In the genomic region with DNA sequence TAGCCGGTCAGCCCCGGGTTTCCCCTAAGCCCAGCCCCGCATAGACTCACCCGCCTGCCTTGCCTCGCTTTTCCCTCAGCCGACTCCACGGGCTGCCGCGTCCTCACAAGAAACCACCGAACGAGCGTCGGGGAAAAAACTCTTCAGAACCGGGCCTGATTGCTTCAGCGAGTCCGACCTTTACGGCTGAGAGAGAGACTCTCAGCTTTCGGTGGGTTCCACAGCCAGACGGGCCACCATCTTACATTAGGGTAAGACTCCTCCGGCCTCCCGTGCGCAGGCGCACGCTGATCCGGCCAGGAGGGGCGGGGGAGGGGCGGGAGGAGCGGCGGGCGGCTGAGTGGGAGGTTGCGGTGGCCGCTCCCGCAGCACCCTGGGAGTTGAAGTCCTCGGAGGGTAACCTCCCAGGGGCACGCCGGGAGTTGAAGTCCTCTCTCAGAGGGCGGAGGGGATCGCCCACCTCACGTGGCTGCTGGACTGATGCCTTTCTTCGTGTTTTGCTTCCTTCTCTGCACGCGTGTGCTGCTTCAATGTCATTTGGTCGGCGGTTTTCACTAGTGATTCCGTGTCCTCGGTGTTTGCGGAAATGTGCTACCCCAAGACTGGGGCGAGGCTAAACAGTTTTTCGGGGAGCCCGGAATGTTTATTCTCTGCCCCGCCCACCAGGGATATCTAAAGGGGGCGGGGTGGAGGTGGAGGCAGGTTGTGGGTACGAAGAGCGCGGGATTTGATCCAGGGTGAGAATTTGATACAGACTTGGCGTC, we compare ENCODE assay signal across 8 cellular contexts. TPM values are rescaled to one million over a fixed set of nuclear protein-coding genes. Genes with fewer than 3 reads are reported as not detected.
DNase-seq lines count a peak whose midpoint lies in the region; ATAC-seq and TF ChIP-seq lines count a peak whose summit lies in the region.

A gene with protein sequence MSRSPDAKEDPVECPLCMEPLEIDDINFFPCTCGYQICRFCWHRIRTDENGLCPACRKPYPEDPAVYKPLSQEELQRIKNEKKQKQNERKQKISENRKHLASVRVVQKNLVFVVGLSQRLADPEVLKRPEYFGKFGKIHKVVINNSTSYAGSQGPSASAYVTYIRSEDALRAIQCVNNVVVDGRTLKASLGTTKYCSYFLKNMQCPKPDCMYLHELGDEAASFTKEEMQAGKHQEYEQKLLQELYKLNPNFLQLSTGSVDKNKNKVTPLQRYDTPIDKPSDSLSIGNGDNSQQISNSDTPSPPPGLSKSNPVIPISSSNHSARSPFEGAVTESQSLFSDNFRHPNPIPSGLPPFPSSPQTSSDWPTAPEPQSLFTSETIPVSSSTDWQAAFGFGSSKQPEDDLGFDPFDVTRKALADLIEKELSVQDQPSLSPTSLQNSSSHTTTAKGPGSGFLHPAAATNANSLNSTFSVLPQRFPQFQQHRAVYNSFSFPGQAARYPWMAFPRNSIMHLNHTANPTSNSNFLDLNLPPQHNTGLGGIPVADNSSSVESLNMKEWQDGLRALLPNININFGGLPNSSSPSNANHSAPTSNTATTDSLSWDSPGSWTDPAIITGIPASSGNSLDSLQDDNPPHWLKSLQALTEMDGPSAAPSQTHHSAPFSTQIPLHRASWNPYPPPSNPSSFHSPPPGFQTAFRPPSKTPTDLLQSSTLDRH (minus strand): TSS at position 264 of the 764 bp plus-strand sequence. CDS start 71,771 bp downstream, outside the sequence.

- no peak for TF ChIP-seq POLR2A in lower leg skin (IDR thresholded peaks at IDR 0.05)

- H3K9ac ChIP-seq in duodenal mucosa (ENCODE audit: low read depth in 1 of 2, low read length in 2 of 2): peak within 1 kb of the TSS; percentile 67 to 82

- POLR2A ChIA-PET in CD8-positive, alpha-beta memory T cell (lab: Charles Lee): interaction anchor here (0.6 to 1.0 kb wide), 2 partner anchors 11 to 49 kb away, joined by 3 to 4 read pairs; no protein-coding TSS in a partner anchor
- POLR2A ChIA-PET in activated CD4-positive, alpha-beta memory T cell treated with anti-CD3 and anti-CD28 coated beads for 36 hours (lab: Charles Lee): interaction anchor here (0.5 to 1.0 kb wide), 3 partner anchors 31 to 49 kb away, joined by 3 to 4 read pairs (median 3); partner anchors contain the start of gene NUP205

- TF ChIP-seq CTCF in HL-60 (IDR thresholded peaks at IDR 0.05; ENCODE audit: insufficient read depth, low read length): no peak
- TF ChIP-seq CTCF in lower leg skin (IDR thresholded peaks at IDR 0.05): no peak

- no peaks in the 10 kb centered on the region for H3K27me3 Mint-ChIP-seq in CD8-positive, alpha-beta memory T cell
- no peaks in the 10 kb centered on the region for H3K27me3 Mint-ChIP-seq in activated CD4-positive, alpha-beta memory T cell treated with anti-CD3 and anti-CD28 coated beads for 36 hours

- intact Hi-C loops in activated CD4-positive, alpha-beta memory T cell treated with anti-CD3 and anti-CD28 coated beads for 36 hours (cut with micrococcal nuclease): loop anchor here (1.0 to 5.0 kb wide), 9 partner anchors 10 to 471 kb away; partner anchors contain the start of genes CYREN, MTPN, NUP205 and STMP1
- intact Hi-C loops in lower leg skin (cut with DNase I; ENCODE audit: low total_unique reads): no loop called here

- H3K27me3 ChIP-seq in CD8-positive, alpha-beta memory T cell (ENCODE audit: insufficient read depth, low read length, poor library complexity, severe bottlenecking): no peaks in the 10 kb centered on the region
- H3K27me3 ChIP-seq in HL-60 (ENCODE audit: insufficient read depth, poor library complexity, severe bottlenecking): no peaks in the 10 kb centered on the region
- H3K27me3 ChIP-seq in duodenal mucosa (ENCODE audit: control insufficient read depth in 1 of 2, insufficient read depth in 2 of 2, low read length in 2 of 2): no peaks in the 10 kb centered on the region

- no peaks in the 10 kb centered on the region for H3K9me3 Mint-ChIP-seq in CD8-positive, alpha-beta memory T cell
- no peaks in the 10 kb centered on the region for H3K9me3 Mint-ChIP-seq in activated CD4-positive, alpha-beta memory T cell treated with anti-CD3 and anti-CD28 coated beads for 36 hours

- H3K4me3 ChIP-seq in CD8-positive, alpha-beta memory T cell (ENCODE audit: low read length): peak within 1 kb of the TSS; percentile 85
- H3K4me3 ChIP-seq in HL-60 (replicated peaks; ENCODE audit: insufficient read depth, low read length): peak within 1 kb of the TSS; percentile 81
- peak within 1 kb of the TSS; percentile 84 to 95 for H3K4me3 ChIP-seq in duodenal mucosa (ENCODE audit: low read depth in 1 of 2, low read length in 2 of 2)
- H3K4me3 ChIP-seq in lower leg skin (ENCODE audit: low read depth, poor library complexity, severe bottlenecking): peak within 1 kb of the TSS; percentile 71

- CTCF ChIA-PET in CD8-positive, alpha-beta memory T cell (lab: Charles Lee): interaction anchor here (1.7 kb wide), 1 partner anchor 135 kb away, joined by 5 read pairs; no protein-coding TSS in a partner anchor
- CTCF ChIA-PET in activated CD4-positive, alpha-beta memory T cell treated with anti-CD3 and anti-CD28 coated beads for 36 hours (lab: Charles Lee): interaction anchor here (1.0 to 1.2 kb wide), 4 partner anchors 48 to 135 kb away, joined by 3 to 9 read pairs (median 4); partner anchors contain the start of gene NUP205

- H3K9me3 ChIP-seq in CD8-positive, alpha-beta memory T cell (ENCODE audit: low read length): no peaks in the 10 kb centered on the region
- H3K9me3 ChIP-seq in duodenal mucosa (ENCODE audit: control insufficient read depth in 1 of 2, low read length in 2 of 2): no peaks in the 10 kb centered on the region

- DNase-seq in CD8-positive, alpha-beta memory T cell: peak; percentile 93 to 97 (median 96)
- DNase-seq in HL-60 (ENCODE audit: low read depth in 1 of 2, low spot score in 1 of 2): peak; percentile 88 to 96
- DNase-seq in NCI-H82 treated with DMSO at 0.1 percent for 48 hours (lab: John Stamatoyannopoulos, UW; ENCODE audit: unreplicated experiment): peak; percentile 89
- peak; percentile 98 for DNase-seq in activated CD4-positive, alpha-beta memory T cell treated with anti-CD3 and anti-CD28 coated beads for 36 hours
- DNase-seq in lower leg skin (ENCODE audit: low spot score in 2 of 2): peak; percentile 95 to 99
- DNase-seq in stimulated activated CD4-positive, alpha-beta T cell treated with anti-CD3 and anti-CD28 coated beads, Interleukin-4, amount 100 ng/mL, for 4 hours: peak; percentile 95 to 98

- no peaks in the 10 kb centered on the region for H3K36me3 ChIP-seq in CD8-positive, alpha-beta memory T cell (ENCODE audit: insufficient read depth, low read length)
- H3K36me3 ChIP-seq in duodenal mucosa (ENCODE audit: control insufficient read depth in 1 of 2, insufficient read depth in 2 of 2, low read length in 2 of 2): no peaks in the 10 kb centered on the region

- peak within 1 kb of the TSS; percentile 89 for H3K27ac ChIP-seq in CD8-positive, alpha-beta memory T cell (ENCODE audit: low read depth, low read length)
- H3K27ac ChIP-seq in HL-60 (replicated peaks): peak within 1 kb of the TSS; percentile 95
- peak within 1 kb of the TSS; percentile 71 for H3K27ac ChIP-seq in duodenal mucosa (ENCODE audit: low read depth, low read length)

- ATAC-seq in GM19467 (IDR thresholded peaks at IDR 0.05; ENCODE audit: unreplicated experiment): peak; percentile 96

- no peak within 1 kb of the TSS for H3K4me3 Mint-ChIP-seq in CD8-positive, alpha-beta memory T cell
- no peak within 1 kb of the TSS for H3K4me3 Mint-ChIP-seq in activated CD4-positive, alpha-beta memory T cell treated with anti-CD3 and anti-CD28 coated beads for 36 hours

- WGBS in lower leg skin, 2 donors: 0% methylated on average over 29 to 31 of the region's 56 CpGs

- H3K27ac Mint-ChIP-seq in CD8-positive, alpha-beta memory T cell: no peak within 1 kb of the TSS
- no peak within 1 kb of the TSS for H3K27ac Mint-ChIP-seq in activated CD4-positive, alpha-beta memory T cell treated with anti-CD3 and anti-CD28 coated beads for 36 hours

- H3K4me1 Mint-ChIP-seq in CD8-positive, alpha-beta memory T cell: peaks cover 9 to 20% (median 11%) of the 10 kb centered on the region in 3 donors
- peaks cover 9% of the 10 kb centered on the region for H3K4me1 Mint-ChIP-seq in activated CD4-positive, alpha-beta memory T cell treated with anti-CD3 and anti-CD28 coated beads for 36 hours (ENCODE audit: low read depth)

- peaks cover 0 to 7% (median 0%) of the 10 kb centered on the region in 3 donors for H3K36me3 Mint-ChIP-seq in CD8-positive, alpha-beta memory T cell
- H3K36me3 Mint-ChIP-seq in activated CD4-positive, alpha-beta memory T cell treated with anti-CD3 and anti-CD28 coated beads for 36 hours: no peaks in the 10 kb centered on the region

- peaks cover 28% of the 10 kb centered on the region for H3K4me1 ChIP-seq in CD8-positive, alpha-beta memory T cell (ENCODE audit: insufficient read depth, low read length)
- H3K4me1 ChIP-seq in duodenal mucosa (ENCODE audit: control insufficient read depth in 1 of 2, insufficient read depth in 2 of 2, low read length in 2 of 2): peaks cover 8 to 18% of the 10 kb centered on the region in 2 donors

RNA-seq across cellular contexts. Expression of the gene that starts here (rescaled TPM):
- 10 to 100 TPM; 21.5 to 21.8 TPM for total RNA-seq in CD8-positive, alpha-beta memory T cell
- polyA plus RNA-seq in CD8-positive, alpha-beta memory T cell: 19.3 TPM
- 10 to 100 TPM; 16.1 to 17.4 TPM for total RNA-seq in activated CD4-positive, alpha-beta memory T cell treated with anti-CD3 and anti-CD28 coated beads for 36 hours
- total RNA-seq in lower leg skin: 10 to 100 TPM; 13.4 to 20.4 (median 16.4) TPM

Comparison
In these comparisons a context has a peak if more than half of its experiments do, and no peak if none do; other contexts are left out.
1. Peak in every context shown above with its lines: DNase-seq, ATAC-seq, H3K4me3 ChIP-seq and H3K27ac ChIP-seq.